Comparison of ENCODE assay signal across 16 cellular contexts in the genomic region with DNA sequence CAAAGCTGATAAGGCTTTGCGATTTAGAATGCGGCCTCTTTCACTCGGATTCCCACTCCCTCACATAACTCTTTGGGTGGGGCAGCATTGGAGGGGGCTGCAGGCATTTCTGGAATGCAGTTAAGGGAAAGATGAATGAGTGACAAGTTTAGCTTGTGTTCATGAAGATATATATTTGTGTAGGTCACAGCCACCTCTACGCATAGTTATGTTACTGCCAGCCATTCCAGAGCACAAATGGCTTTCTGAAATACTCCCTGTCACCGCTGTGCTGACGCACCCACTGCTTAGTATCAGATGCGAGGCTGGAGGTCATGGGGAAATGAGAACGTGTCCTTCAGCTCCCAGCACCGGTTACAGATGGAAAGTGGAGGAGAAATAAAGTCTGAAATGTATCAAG.
"Had no signal": no experiment of that assay in that cellular context is flagged by ENCODE, and none has a peak within 500 bp of the region (broad histone marks: within the 10 kb centered on the region; RNA-seq: fewer than 3 reads in every experiment).

No MANE protein-coding gene starts in this region.

- DNase-seq: activated CD4-positive, alpha-beta T cell treated with anti-CD3 and anti-CD28 coated beads for 48 hours; activated CD8-positive, alpha-beta memory T cell treated with anti-CD3 and anti-CD28 coated beads, Interleukin-2, amount 50 U/mL, for 48 hours; activated CD8-positive, alpha-beta T cell treated with anti-CD3 and anti-CD28 coated beads, Interleukin-2, amount 10 ng/mL, durations not matched to agents 7 days and 5 days; activated naive CD4-positive, alpha-beta T cell; activated naive CD8-positive, alpha-beta T cell treated with anti-CD3 and anti-CD28 coated beads, Interleukin-2, amount 50 U/mL, for 24 hours; cortex of kidney; effector CD8-positive, alpha-beta T cell; hippocampal formation; mammary epithelial cell; posterior cingulate gyrus; stimulated activated CD4-positive, alpha-beta T cell treated with anti-CD3 and anti-CD28 coated beads, Interleukin-2, amount 100 ng/mL, for 48 hours; stimulated activated naive CD8-positive, alpha-beta T cell treated with anti-CD3 and anti-CD28 coated beads, Interleukin-15, amount 100 ng/mL, for 72 hours had no signal

- FAIRE-seq: frontal cortex had no signal

- ATAC-seq: activated CD8-positive, alpha-beta T cell treated with anti-CD3 and anti-CD28 coated beads, Interleukin-2, amount 10 ng/mL, durations not matched to agents 7 days and 5 days; activated naive CD8-positive, alpha-beta T cell treated with anti-CD3 and anti-CD28 coated beads, Interleukin-2, amount 50 U/mL, for 24 hours; sciatic nerve; SK-N-SH treated with all-trans-retinoic acid at 6 μM for 48 hours; stimulated activated naive CD8-positive, alpha-beta T cell treated with anti-CD3 and anti-CD28 coated beads, Interleukin-15, amount 100 ng/mL, for 72 hours; WTC11 had no signal
